9 cellular contexts compared by ENCODE assay signal in the genomic region with DNA sequence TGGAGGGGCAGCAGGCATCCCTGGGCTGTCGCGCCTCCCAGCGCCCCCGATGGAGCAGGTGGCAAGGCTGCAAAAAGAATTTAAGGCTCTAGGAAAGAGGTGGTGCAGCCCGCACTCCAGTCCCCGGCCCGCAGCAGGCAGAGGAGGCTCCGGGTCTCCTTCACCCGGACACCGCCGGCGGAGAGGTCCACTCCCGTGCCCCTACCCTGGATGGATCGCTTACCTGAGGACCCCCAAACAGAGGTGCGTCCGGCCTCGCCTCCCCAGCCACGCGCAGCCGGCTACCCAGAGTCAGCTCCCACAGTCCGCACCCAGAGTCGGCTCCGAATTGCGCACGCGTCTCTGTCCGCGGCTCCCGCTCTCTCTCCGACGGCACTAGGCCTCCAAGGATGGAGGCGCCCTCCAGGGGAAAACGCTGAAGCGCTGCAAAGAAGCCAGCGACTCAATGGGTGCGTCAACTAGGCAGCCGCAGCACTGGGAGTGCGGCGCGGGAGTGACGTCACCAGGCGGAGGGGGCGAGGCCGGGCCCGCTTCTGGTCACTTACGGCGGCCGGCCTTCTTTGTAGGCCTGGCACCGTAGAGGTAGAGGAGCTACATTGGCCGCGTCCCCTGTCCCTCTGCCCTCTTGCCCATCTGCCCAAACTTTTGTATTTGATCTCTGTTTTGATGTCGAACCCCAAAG. TPM values are rescaled to one million over a fixed set of nuclear protein-coding genes. Genes with fewer than 3 reads are reported as not detected.
DNase-seq lines count a peak whose midpoint lies in the region; ATAC-seq, FAIRE-seq and TF ChIP-seq lines count a peak whose summit lies in the region.
"Had no signal": no experiment of that assay in that cellular context is flagged by ENCODE, and none has a peak within 500 bp of the region (broad histone marks: within the 10 kb centered on the region; RNA-seq: fewer than 3 reads in every experiment).

A gene with protein sequence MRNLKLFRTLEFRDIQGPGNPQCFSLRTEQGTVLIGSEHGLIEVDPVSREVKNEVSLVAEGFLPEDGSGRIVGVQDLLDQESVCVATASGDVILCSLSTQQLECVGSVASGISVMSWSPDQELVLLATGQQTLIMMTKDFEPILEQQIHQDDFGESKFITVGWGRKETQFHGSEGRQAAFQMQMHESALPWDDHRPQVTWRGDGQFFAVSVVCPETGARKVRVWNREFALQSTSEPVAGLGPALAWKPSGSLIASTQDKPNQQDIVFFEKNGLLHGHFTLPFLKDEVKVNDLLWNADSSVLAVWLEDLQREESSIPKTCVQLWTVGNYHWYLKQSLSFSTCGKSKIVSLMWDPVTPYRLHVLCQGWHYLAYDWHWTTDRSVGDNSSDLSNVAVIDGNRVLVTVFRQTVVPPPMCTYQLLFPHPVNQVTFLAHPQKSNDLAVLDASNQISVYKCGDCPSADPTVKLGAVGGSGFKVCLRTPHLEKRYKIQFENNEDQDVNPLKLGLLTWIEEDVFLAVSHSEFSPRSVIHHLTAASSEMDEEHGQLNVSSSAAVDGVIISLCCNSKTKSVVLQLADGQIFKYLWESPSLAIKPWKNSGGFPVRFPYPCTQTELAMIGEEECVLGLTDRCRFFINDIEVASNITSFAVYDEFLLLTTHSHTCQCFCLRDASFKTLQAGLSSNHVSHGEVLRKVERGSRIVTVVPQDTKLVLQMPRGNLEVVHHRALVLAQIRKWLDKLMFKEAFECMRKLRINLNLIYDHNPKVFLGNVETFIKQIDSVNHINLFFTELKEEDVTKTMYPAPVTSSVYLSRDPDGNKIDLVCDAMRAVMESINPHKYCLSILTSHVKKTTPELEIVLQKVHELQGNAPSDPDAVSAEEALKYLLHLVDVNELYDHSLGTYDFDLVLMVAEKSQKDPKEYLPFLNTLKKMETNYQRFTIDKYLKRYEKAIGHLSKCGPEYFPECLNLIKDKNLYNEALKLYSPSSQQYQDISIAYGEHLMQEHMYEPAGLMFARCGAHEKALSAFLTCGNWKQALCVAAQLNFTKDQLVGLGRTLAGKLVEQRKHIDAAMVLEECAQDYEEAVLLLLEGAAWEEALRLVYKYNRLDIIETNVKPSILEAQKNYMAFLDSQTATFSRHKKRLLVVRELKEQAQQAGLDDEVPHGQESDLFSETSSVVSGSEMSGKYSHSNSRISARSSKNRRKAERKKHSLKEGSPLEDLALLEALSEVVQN (N-terminal part only) (minus strand): TSS at position 484 of the 682 bp plus-strand sequence. CDS start 2,978 bp downstream, outside the sequence.

- H3K4me3 ChIP-seq in AG10803 (ENCODE audit: low read length): peak within 1 kb of the TSS; percentile 99
- peak within 1 kb of the TSS; percentile 85 to 100 for H3K4me3 ChIP-seq in kidney (ENCODE audit: low read length in 2 of 2)

- peak within 1 kb of the TSS; percentile 85 to 95 for H3K27ac ChIP-seq in kidney (ENCODE audit: low read depth in 2 of 2, low read length in 2 of 2)

- intact Hi-C loops in kidney (cut with DNase I): no loop called here

- no peaks in the 10 kb centered on the region for H3K27me3 Mint-ChIP-seq in central memory CD8-positive, alpha-beta T cell

- H3K9ac ChIP-seq in kidney (ENCODE audit: low read length in 2 of 2): peak within 1 kb of the TSS; percentile 92 to 95

- H3K36me3 ChIP-seq in kidney (ENCODE audit: control insufficient read depth in 1 of 2, insufficient read depth in 2 of 2, low read length in 2 of 2): peaks cover 4% of the 10 kb centered on the region in 2 donors

- H3K36me3 Mint-ChIP-seq in central memory CD8-positive, alpha-beta T cell (ENCODE audit: insufficient read depth): peaks cover 14% of the 10 kb centered on the region

- TF ChIP-seq CTCF in AG10803 (conservative IDR thresholded peaks at IDR 0.05; ENCODE audit: low read length): peak; percentile 38
- no peak for TF ChIP-seq CTCF in kidney (IDR thresholded peaks at IDR 0.05; ENCODE audit: borderline replicate concordance, extremely low read depth, insufficient read depth)

- DNase-seq in AG10803 (ENCODE audit: low read depth) (peak; percentile 93), NCI-H345 treated with DMSO at 0.1 percent for 48 hours (lab: John Stamatoyannopoulos, UW; ENCODE audit: unreplicated experiment) (peak; percentile 92), kidney (peak; percentile 98)
- DNase-seq in activated CD4-positive, CD25-positive, alpha-beta regulatory T cell treated with anti-CD3 and anti-CD28 coated beads, Interleukin-2, amount 50 U/mL, for 16 hours (ENCODE audit: low read depth, low spot score): peak; percentile 85
- DNase-seq in central memory CD8-positive, alpha-beta T cell (ENCODE audit: low spot score in 2 of 2): peak; percentile 85 to 89
- peak; percentile 94 for DNase-seq in stimulated activated CD4-positive, alpha-beta T cell treated with anti-CD3 and anti-CD28 coated beads, Interleukin-15, amount 100 ng/mL, for 24 hours

- peaks cover 8 to 10% of the 10 kb centered on the region in 2 donors for H3K4me1 ChIP-seq in kidney (ENCODE audit: control insufficient read depth in 1 of 2, insufficient read depth in 1 of 2, low read depth in 1 of 2, low read length in 2 of 2)

- H3K27ac Mint-ChIP-seq in central memory CD8-positive, alpha-beta T cell (ENCODE audit: low read depth): peak within 1 kb of the TSS; percentile 98

- H3K9me3 Mint-ChIP-seq in central memory CD8-positive, alpha-beta T cell: no peaks in the 10 kb centered on the region

- ATAC-seq in GM19025 (IDR thresholded peaks at IDR 0.05; ENCODE audit: low read depth, unreplicated experiment): peak; percentile 82
- peak; percentile 84 for ATAC-seq in HG03342 (IDR thresholded peaks at IDR 0.05; ENCODE audit: unreplicated experiment)
- ATAC-seq in central memory CD8-positive, alpha-beta T cell (replicated peaks; ENCODE audit: extremely low read depth, poor library complexity, severe bottlenecking): peak; percentile 89

- H3K4me1 Mint-ChIP-seq in central memory CD8-positive, alpha-beta T cell: peaks cover 26% of the 10 kb centered on the region

- H3K4me3 Mint-ChIP-seq in central memory CD8-positive, alpha-beta T cell: peak within 1 kb of the TSS; percentile 97

- FAIRE-seq in kidney (lab: Jason Lieb, UNC): no peak
- FAIRE-seq: endometrium had no signal

- no peaks in the 10 kb centered on the region for H3K9me3 ChIP-seq in kidney (ENCODE audit: control insufficient read depth in 1 of 2, low read length in 2 of 2)

RNA-seq across cellular contexts. Expression of the gene that starts here (rescaled TPM):
- 25.2 TPM for total RNA-seq in kidney
- polyA plus RNA-seq in kidney (ENCODE audit: insufficient read depth, low read depth, low replicate concordance): 12.9 TPM

Comparison
In these comparisons a context has a peak if more than half of its experiments do, and no peak if none do; other contexts are left out.
1. Peak in every context shown above with its lines: DNase-seq, ATAC-seq, H3K4me3 ChIP-seq and H3K27ac ChIP-seq.